In the genomic region with DNA sequence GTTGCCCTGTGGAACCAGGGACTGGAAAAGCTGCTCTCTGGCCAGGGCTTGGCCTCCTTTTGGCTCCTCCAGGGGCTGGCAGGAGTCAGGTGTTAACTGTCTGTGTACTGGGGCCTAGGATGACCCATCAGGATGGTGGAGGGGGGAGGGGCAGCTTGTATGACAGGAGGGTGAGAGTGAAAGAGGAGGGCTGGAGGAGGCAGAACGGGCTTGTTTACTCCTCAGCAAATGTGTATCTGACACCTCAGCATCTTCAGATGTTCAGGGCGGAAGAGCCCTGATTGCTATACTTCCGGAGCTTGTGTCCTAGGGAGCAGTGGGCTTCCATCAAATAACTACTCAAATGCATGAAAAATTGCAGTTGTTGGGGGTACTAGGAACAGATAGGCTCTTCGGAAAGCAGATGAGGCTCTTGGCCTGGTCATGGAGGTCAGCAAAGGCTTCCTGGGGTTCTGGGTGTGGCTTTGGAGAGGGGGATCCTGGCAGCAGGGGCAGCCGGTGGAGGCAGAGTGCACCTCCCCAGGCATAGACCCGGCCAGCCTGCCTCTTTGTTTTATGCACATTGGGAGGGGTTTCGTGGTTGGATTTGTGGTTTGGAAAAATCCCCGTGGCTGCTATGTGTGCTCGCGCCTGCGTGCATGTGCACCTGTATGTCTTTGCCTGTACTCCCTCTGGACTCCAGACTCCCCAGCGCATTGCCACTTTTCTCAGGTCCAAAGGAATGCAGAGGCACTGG, we compare ENCODE assay signal across 8 cellular contexts. TPM values are rescaled to one million over a fixed set of nuclear protein-coding genes. Genes with fewer than 3 reads are reported as not detected.
A peak's percentile ranks its signal among the peaks of the same experiment; 100 is the strongest.
DNase-seq lines count a peak whose midpoint lies in the region; ATAC-seq and TF ChIP-seq lines count a peak whose summit lies in the region.

No MANE protein-coding gene starts in this region.

- peak overlapping the region; percentile 60 for H3K4me3 Mint-ChIP-seq in activated CD8-positive, alpha-beta T cell treated with anti-CD3 and anti-CD28 coated beads for 36 hours

- no peaks in the 10 kb centered on the region for H3K27me3 Mint-ChIP-seq in activated CD8-positive, alpha-beta T cell treated with anti-CD3 and anti-CD28 coated beads for 36 hours

- peaks cover 85% of the 10 kb centered on the region for H3K4me1 Mint-ChIP-seq in activated CD8-positive, alpha-beta T cell treated with anti-CD3 and anti-CD28 coated beads for 36 hours (ENCODE audit: low read depth)

- ATAC-seq in GM18868 (IDR thresholded peaks at IDR 0.05; ENCODE audit: unreplicated experiment) (peak; percentile 42), HG03139 (IDR thresholded peaks at IDR 0.05; ENCODE audit: unreplicated experiment) (peak; percentile 30), left ventricle myocardium superior (peak; percentile 4)
- peak; percentile 70 for ATAC-seq in activated CD8-positive, alpha-beta T cell treated with anti-CD3 and anti-CD28 coated beads for 36 hours

- POLR2A ChIA-PET in activated CD8-positive, alpha-beta T cell treated with anti-CD3 and anti-CD28 coated beads for 36 hours (lab: Charles Lee), result interaction anchor here (1.0 to 3.3 kb wide), 6 partner anchors 13 to 31 kb away, joined by 3 to 17 read pairs (median 5); no protein-coding TSS in a partner anchor

- CTCF ChIA-PET in activated CD8-positive, alpha-beta T cell treated with anti-CD3 and anti-CD28 coated beads for 36 hours (lab: Charles Lee), result interaction anchor here (1.4 to 2.4 kb wide), 4 partner anchors 13 to 39 kb away, joined by 5 to 6 read pairs (median 6); no protein-coding TSS in a partner anchor

- no peak for TF ChIP-seq CTCF in activated CD8-positive, alpha-beta T cell treated with anti-CD3 and anti-CD28 coated beads for 36 hours (IDR thresholded peaks at IDR 0.05)

- peak; percentile 89 for DNase-seq in activated CD8-positive, alpha-beta T cell treated with anti-CD3 and anti-CD28 coated beads for 36 hours
- no peak for DNase-seq in left ventricle myocardium superior
- DNase-seq in stimulated activated CD8-positive, alpha-beta memory T cell treated with anti-CD3 and anti-CD28 coated beads, Interleukin-7, amount 100 ng/mL, for 4 hours (ENCODE audit: low read depth in 2 of 2), result peak; percentile 25 to 57
- DNase-seq in kidney glomerular epithelial cell (lab: John Stamatoyannopoulos, UW), result no peak
- DNase-seq in NCI-H2081 treated with DMSO at 0.1 percent for 48 hours (lab: John Stamatoyannopoulos, UW), result no peak
- DNase-seq in iPS-NIHi11 (ENCODE audit: low spot score), result no peak

- H3K27ac Mint-ChIP-seq in activated CD8-positive, alpha-beta T cell treated with anti-CD3 and anti-CD28 coated beads for 36 hours, result peak overlapping the region; percentile 91

- intact Hi-C loops in activated CD8-positive, alpha-beta T cell treated with anti-CD3 and anti-CD28 coated beads for 36 hours (cut with micrococcal nuclease), result loop anchor here (2.0 kb wide), 1 partner anchor 22 kb away; no protein-coding TSS in a partner anchor
- intact Hi-C loops in left ventricle myocardium superior (cut with micrococcal nuclease), result no loop called here

- no peaks in the 10 kb centered on the region for H3K9me3 Mint-ChIP-seq in activated CD8-positive, alpha-beta T cell treated with anti-CD3 and anti-CD28 coated beads for 36 hours

- H3K36me3 Mint-ChIP-seq in activated CD8-positive, alpha-beta T cell treated with anti-CD3 and anti-CD28 coated beads for 36 hours (ENCODE audit: low read depth), result peaks cover 70% of the 10 kb centered on the region

RNA-seq across cellular contexts. Expression of a gene that starts 31.2 kb away (rescaled TPM):
- total RNA-seq in activated CD8-positive, alpha-beta T cell treated with anti-CD3 and anti-CD28 coated beads for 36 hours, result 100 to 1,000 TPM; 289 to 319 TPM
- 58.0 TPM for total RNA-seq in left ventricle myocardium superior

Comparison
In these comparisons a context has a peak if more than half of its experiments do, and no peak if none do; other contexts are left out.
1. ATAC-seq: peak in every context shown above with its lines; median percentile 70 in activated CD8-positive, alpha-beta T cell treated with anti-CD3 and anti-CD28 coated beads for 36 hours; 42 in GM18868; 30 in HG03139; 4 in left ventricle myocardium superior.
2. DNase-seq: peak in activated CD8-positive, alpha-beta T cell treated with anti-CD3 and anti-CD28 coated beads for 36 hours (single experiment) and stimulated activated CD8-positive, alpha-beta memory T cell treated with anti-CD3 and anti-CD28 coated beads, Interleukin-7, amount 100 ng/mL, for 4 hours (2 of 2); none in left ventricle myocardium superior (single experiment), kidney glomerular epithelial cell (single experiment), NCI-H2081 treated with DMSO at 0.1 percent for 48 hours (single experiment) and iPS-NIHi11 (single experiment).